ENCODE assay signal across 1 cellular context in genomic region chr20:10647471-10647870, GRCh38.
TF ChIP-seq lines count a peak whose summit lies in the region.

No MANE protein-coding gene starts in this region.

TF ChIP-seq in GM23338, 12 proteins besides CTCF, POLR2A, EP300 and RAD21 (continued from another document):
- TF ChIP-seq ZNF462 (CRISPR knock-in tag; IDR thresholded peaks at IDR 0.05) (no peak), CREB1 (CRISPR knock-in tag; IDR thresholded peaks at IDR 0.05; ENCODE audit: low read depth) (no peak)
TF ChIP-seq in GM23338: peak in this region for 0.
